1 cellular context compared by ENCODE assay signal in genomic region chrX:49230500-49231232, GRCh38.
TF ChIP-seq lines count a peak whose summit lies in the region.

No MANE protein-coding gene starts in this region.

TF ChIP-seq in K562, 482 proteins besides CTCF, POLR2A, EP300 and RAD21 (continued from another document and continues in another):
- no peak for TF ChIP-seq ZNF407 (IDR thresholded peaks at IDR 0.05; ENCODE audit: low read depth)
- peak; percentile 16; the same call in 1 of the 2 replicates for TF ChIP-seq ZBTB7A (IDR thresholded peaks at IDR 0.05; ENCODE audit: borderline replicate concordance, control insufficient read depth, low read depth, low read length)
- no peak for TF ChIP-seq ZNF174 (CRISPR knock-in tag; IDR thresholded peaks at IDR 0.05)
- TF ChIP-seq ZFX (CRISPR knock-in tag; IDR thresholded peaks at IDR 0.05): peak; percentile 59
- TF ChIP-seq ZNF507 (tag; conservative IDR thresholded peaks at IDR 0.05): no peak
- no peak for TF ChIP-seq RBBP5 (IDR thresholded peaks at IDR 0.05; ENCODE audit: borderline replicate concordance, insufficient read depth, low read length, poor library complexity, severe bottlenecking)
- no peak for TF ChIP-seq CCNT2 (IDR thresholded peaks at IDR 0.05; ENCODE audit: borderline replicate concordance, extremely low read depth, insufficient read length, low read depth, low read length)
- TF ChIP-seq KDM1A (IDR thresholded peaks at IDR 0.05): no peak
- peak; percentile 78 for TF ChIP-seq ZNF395 (CRISPR knock-in tag; IDR thresholded peaks at IDR 0.05)
- no peak for TF ChIP-seq CHCHD3 (CRISPR knock-in tag; IDR thresholded peaks at IDR 0.05)
- no peak for TF ChIP-seq EZH2 (IDR thresholded peaks at IDR 0.05; ENCODE audit: borderline replicate concordance, low read depth, low read length)
- TF ChIP-seq DIDO1 (tag; IDR thresholded peaks at IDR 0.05; ENCODE audit: low read depth): no peak
- no peak for TF ChIP-seq ZNF699 (CRISPR knock-in tag; IDR thresholded peaks at IDR 0.05; ENCODE audit: insufficient replicate concordance)
- TF ChIP-seq RBFOX2 (IDR thresholded peaks at IDR 0.05; ENCODE audit: low read depth, low read length): peak; percentile 65
- no peak for TF ChIP-seq E2F1 (CRISPR knock-in tag; IDR thresholded peaks at IDR 0.05)
- no peak for TF ChIP-seq RERE (CRISPR knock-in tag; IDR thresholded peaks at IDR 0.05; ENCODE audit: borderline replicate concordance)
- TF ChIP-seq TFAM (CRISPR knock-in tag; conservative IDR thresholded peaks at IDR 0.05): no peak
- no peak for TF ChIP-seq PRPF4 (IDR thresholded peaks at IDR 0.05; ENCODE audit: insufficient read depth, low read depth, low read length, poor library complexity, severe bottlenecking)
- TF ChIP-seq GABPB2 (CRISPR knock-in tag; conservative IDR thresholded peaks at IDR 0.05): no peak
- TF ChIP-seq NR2C1 (IDR thresholded peaks at IDR 0.05): peak; percentile 18; the same call in 1 of the 2 replicates
- 0 out of 2 replicates have a peak, but pooled peaks have one; percentile 11 for TF ChIP-seq NR2C1 (tag; IDR thresholded peaks at IDR 0.05)
- TF ChIP-seq POLR3G (IDR thresholded peaks at IDR 0.05; ENCODE audit: extremely low read depth, insufficient read length, insufficient replicate concordance): no peak
- no peak for TF ChIP-seq ZBTB8A (IDR thresholded peaks at IDR 0.05; ENCODE audit: partially characterized antibody)
- no peak for TF ChIP-seq NR2C2 (CRISPR knock-in tag; IDR thresholded peaks at IDR 0.05)
- TF ChIP-seq NR2C2 (tag; IDR thresholded peaks at IDR 0.05): peak; percentile 66
- peak; percentile 60; the same call in 1 of the 2 replicates for TF ChIP-seq SP1 (CRISPR knock-in tag; IDR thresholded peaks at IDR 0.05)
- TF ChIP-seq ZNF384 (IDR thresholded peaks at IDR 0.05; ENCODE audit: low read depth, low read length): no peak
- peak; percentile 73 for TF ChIP-seq PRDM10 (IDR thresholded peaks at IDR 0.05; ENCODE audit: partially characterized antibody)
- no peak for TF ChIP-seq PATZ1 (CRISPR knock-in tag; IDR thresholded peaks at IDR 0.05; ENCODE audit: borderline replicate concordance)
- TF ChIP-seq BCL6 (CRISPR knock-in tag; IDR thresholded peaks at IDR 0.05): no peak
- TF ChIP-seq ZBTB26 (CRISPR knock-in tag; IDR thresholded peaks at IDR 0.05): no peak
- TF ChIP-seq SMAD3 (CRISPR knock-in tag; conservative IDR thresholded peaks at IDR 0.05): no peak
- TF ChIP-seq MCM5 (IDR thresholded peaks at IDR 0.05; ENCODE audit: low read depth): no peak
